17 cellular contexts compared by ENCODE assay signal in the genomic region with DNA sequence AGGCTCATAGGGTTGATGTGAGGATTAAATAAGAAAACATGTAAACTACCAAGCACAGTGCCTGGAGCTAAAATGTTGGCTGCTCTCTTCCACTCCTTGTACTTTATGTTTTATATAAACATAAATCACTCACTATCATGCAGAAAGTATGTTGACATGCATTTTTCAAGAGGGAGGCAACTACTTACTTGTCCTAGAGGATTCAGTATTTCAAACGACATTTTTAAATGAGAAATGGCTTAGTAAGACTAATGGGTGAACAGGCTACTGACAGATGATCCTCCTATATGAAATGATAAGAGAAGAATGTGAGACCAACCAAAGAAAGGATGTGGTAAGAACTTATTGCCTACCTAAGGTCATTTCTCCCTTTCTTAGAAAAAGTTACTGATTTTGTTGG. TPM values are rescaled to one million over a fixed set of nuclear protein-coding genes. Genes with fewer than 3 reads are reported as not detected.
A peak's percentile ranks its signal among the peaks of the same experiment; 100 is the strongest.
DNase-seq lines count a peak whose midpoint lies in the region; ATAC-seq and TF ChIP-seq lines count a peak whose summit lies in the region.
"Had no signal": no experiment of that assay in that cellular context is flagged by ENCODE, and none has a peak within 500 bp of the region (broad histone marks: within the 10 kb centered on the region; RNA-seq: fewer than 3 reads in every experiment).

No MANE protein-coding gene starts in this region.

- TF ChIP-seq CTCF in MCF 10A (IDR thresholded peaks at IDR 0.05; ENCODE audit: unreplicated experiment) (no peak), breast epithelium (IDR thresholded peaks at IDR 0.05) (no peak), epithelial cell of esophagus (IDR thresholded peaks at IDR 0.05; ENCODE audit: insufficient read depth, low read depth, low read length, missing control alignments) (no peak)

- H3K36me3 ChIP-seq in breast epithelium: no peaks in the 10 kb centered on the region
- H3K36me3 ChIP-seq in SJSA1: peaks cover 68% of the 10 kb centered on the region
- H3K36me3 ChIP-seq in H7 (replicated peaks; ENCODE audit: control insufficient read depth, insufficient read depth, low read length): peaks cover 4% of the 10 kb centered on the region

- H3K4me3 ChIP-seq in breast epithelium (no peak overlapping the region), SJSA1 (no peak overlapping the region), epithelial cell of esophagus (ENCODE audit: low read length) (no peak overlapping the region), H7 (ENCODE audit: insufficient read depth, low read depth, low read length) (no peak overlapping the region)
- H3K4me3 ChIP-seq: PC-9, stomach had no signal

- H3K4me1 ChIP-seq in breast epithelium: no peaks in the 10 kb centered on the region
- H3K4me1 ChIP-seq in SJSA1 (replicated peaks): peaks cover 8% of the 10 kb centered on the region

- peak overlapping the region; percentile 87 for H3K27ac Mint-ChIP-seq in MCF 10A (ENCODE audit: low read depth, unreplicated experiment)
- H3K27ac Mint-ChIP-seq in T-helper 2 cell treated with Interferon-gamma antibody and Interleukin-4, amounts not matched to agents 5 μg/mL and 100 μg/mL, for 36 hours: no peak overlapping the region

- H3K27me3 ChIP-seq in breast epithelium: no peaks in the 10 kb centered on the region
- H3K27me3 ChIP-seq in SJSA1 (replicated peaks): no peaks in the 10 kb centered on the region
- no peaks in the 10 kb centered on the region for H3K27me3 ChIP-seq in H7 (ENCODE audit: control insufficient read depth, insufficient read depth, low read length)
- H3K27me3 ChIP-seq: stomach had no signal

- H3K4me3 Mint-ChIP-seq in MCF 10A (ENCODE audit: unreplicated experiment): no peak overlapping the region
- no peak overlapping the region for H3K4me3 Mint-ChIP-seq in T-helper 2 cell treated with Interferon-gamma antibody and Interleukin-4, amounts not matched to agents 5 μg/mL and 100 μg/mL, for 36 hours
- H3K4me3 Mint-ChIP-seq: effector memory CD8-positive, alpha-beta T cell had no signal

- CTCF ChIA-PET in MCF 10A (lab: Yijun Ruan, JAX): interaction anchor here (0.6 kb wide), 1 partner anchor 157 kb away, joined by 4 read pairs; no protein-coding TSS in a partner anchor

- BruUV-seq in MCF 10A (replicated peaks; lab: Mats Ljungman, UMichigan): no TSS peak

- DNase-seq in MCF 10A (ENCODE audit: unreplicated experiment): peak; percentile 21
- DNase-seq in breast epithelium (ENCODE audit: low spot score in 2 of 2): no peak
- DNase-seq in SJSA1 (ENCODE audit: low read depth in 1 of 2, low spot score in 2 of 2): no peak
- DNase-seq in epithelial cell of esophagus (ENCODE audit: low read depth): peak; percentile 79
- DNase-seq in T-helper 2 cell treated with Interferon-gamma antibody and Interleukin-4, amounts not matched to agents 5 μg/mL and 100 μg/mL, for 36 hours (ENCODE audit: low spot score): no peak
- no peak for DNase-seq in left ventricle myocardium superior
- DNase-seq in H7: no peak
- DNase-seq: activated CD4-positive, CD25-positive, alpha-beta regulatory T cell treated with anti-CD3 and anti-CD28 coated beads, Interleukin-2, amount 50 U/mL, for 72 hours; activated T-cell treated with anti-CD3 and anti-CD28 coated beads, Interleukin-2, amount 50 U/mL, for 48 hours; DMS153; effector memory CD8-positive, alpha-beta T cell; NCI-H1436; NCI-H510A; PC-9; stimulated activated CD4-positive, alpha-beta T cell treated with anti-CD3 and anti-CD28 coated beads, Interleukin-12 subunit alpha, Interleukin-12 subunit beta, amount 100 ng/mL, for 4 hours; stomach had no signal

- peaks cover 22% of the 10 kb centered on the region for H3K36me3 Mint-ChIP-seq in MCF 10A (ENCODE audit: insufficient read depth, unreplicated experiment)
- peaks cover 20% of the 10 kb centered on the region for H3K36me3 Mint-ChIP-seq in T-helper 2 cell treated with Interferon-gamma antibody and Interleukin-4, amounts not matched to agents 5 μg/mL and 100 μg/mL, for 36 hours (ENCODE audit: low read depth)

- POLR2A ChIA-PET in MCF 10A (lab: Yijun Ruan, JAX): interaction anchor here (0.6 to 7.4 kb wide), 12 partner anchors 13 to 152 kb away, joined by 3 to 96 read pairs (median 4); partner anchors contain the start of genes KATNA1, LATS1, NUP43 and PCMT1

- ATAC-seq in HG03175 (IDR thresholded peaks at IDR 0.05; ENCODE audit: unreplicated experiment): no peak
- ATAC-seq in left ventricle myocardium superior: no peak
- ATAC-seq: effector memory CD8-positive, alpha-beta T cell had no signal

- no peaks in the 10 kb centered on the region for H3K9me3 ChIP-seq in breast epithelium
- H3K9me3 ChIP-seq in SJSA1 (replicated peaks): no peaks in the 10 kb centered on the region
- H3K9me3 ChIP-seq: stomach had no signal

- intact Hi-C loops in MCF 10A (cut with micrococcal nuclease) (no loop called here), breast epithelium (cut with DNase I; ENCODE audit: low total_unique reads) (no loop called here), left ventricle myocardium superior (cut with micrococcal nuclease) (no loop called here)

- no peak overlapping the region for H3K27ac ChIP-seq in breast epithelium
- peak overlapping the region; percentile 13; the same call in 1 of the 2 replicates for H3K27ac ChIP-seq in SJSA1
- H3K27ac ChIP-seq: PC-9, stomach had no signal

- H3K4me1 Mint-ChIP-seq in MCF 10A (ENCODE audit: insufficient read depth, unreplicated experiment): peaks cover 13% of the 10 kb centered on the region
- H3K4me1 Mint-ChIP-seq in T-helper 2 cell treated with Interferon-gamma antibody and Interleukin-4, amounts not matched to agents 5 μg/mL and 100 μg/mL, for 36 hours (ENCODE audit: low read depth): peaks cover 15% of the 10 kb centered on the region

- H3K27me3 Mint-ChIP-seq in MCF 10A (ENCODE audit: insufficient read depth, unreplicated experiment): no peaks in the 10 kb centered on the region
- no peaks in the 10 kb centered on the region for H3K27me3 Mint-ChIP-seq in T-helper 2 cell treated with Interferon-gamma antibody and Interleukin-4, amounts not matched to agents 5 μg/mL and 100 μg/mL, for 36 hours (ENCODE audit: low read depth)
- H3K27me3 Mint-ChIP-seq: effector memory CD8-positive, alpha-beta T cell had no signal

- no peak for TF ChIP-seq POLR2A in breast epithelium (IDR thresholded peaks at IDR 0.05)

- H3K9me3 Mint-ChIP-seq in MCF 10A (ENCODE audit: unreplicated experiment): no peaks in the 10 kb centered on the region
- H3K9me3 Mint-ChIP-seq in T-helper 2 cell treated with Interferon-gamma antibody and Interleukin-4, amounts not matched to agents 5 μg/mL and 100 μg/mL, for 36 hours: no peaks in the 10 kb centered on the region
- H3K9me3 Mint-ChIP-seq: effector memory CD8-positive, alpha-beta T cell had no signal

RNA-seq across cellular contexts. Expression of gene LATS1, which starts 21.0 kb away (rescaled TPM):
- total RNA-seq in MCF 10A (2022) (28.8 and 34.3 TPM in 2 replicates), breast epithelium (10 to 100 TPM; 24.3 to 36.4 (median 30.2) TPM), left ventricle myocardium superior (12.2 TPM)
- 20.9 and 23.8 TPM in 2 replicates for total RNA-seq in SJSA1 (2014; rRNA removed; shearing (Covaris generic))
- 13.5 and 15.2 TPM in 2 replicates for total RNA-seq in H7 (2014; rRNA removed; shearing (Covaris generic))

RNA-seq across cellular contexts. Expression of gene KATNA1, which starts 48.4 kb away (rescaled TPM):
- 23.2 and 25.8 TPM in 2 replicates for total RNA-seq in MCF 10A (2022)
- total RNA-seq in breast epithelium: 10 to 100 TPM; 20.1 to 24.9 (median 21.1) TPM
- 32.6 and 38.2 TPM in 2 replicates for total RNA-seq in SJSA1 (2014; rRNA removed; shearing (Covaris generic))
- total RNA-seq in left ventricle myocardium superior: 9.5 TPM
- 24.9 and 27.2 TPM in 2 replicates for total RNA-seq in H7 (2014; rRNA removed; shearing (Covaris generic))

RNA-seq across cellular contexts. Expression of gene NUP43, which starts 49.4 kb away (rescaled TPM):
- 47.8 and 50.5 TPM in 2 replicates for total RNA-seq in MCF 10A (2022)
- 10 to 100 TPM; 15.5 to 27.8 (median 22.6) TPM for total RNA-seq in breast epithelium
- total RNA-seq in SJSA1 (2014; rRNA removed; shearing (Covaris generic)): 50.8 and 70.9 TPM in 2 replicates
- total RNA-seq in left ventricle myocardium superior: 30.1 TPM
- 64.0 and 70.1 TPM in 2 replicates for total RNA-seq in H7 (2014; rRNA removed; shearing (Covaris generic))

RNA-seq across cellular contexts. Expression of gene PCMT1, which starts 52.6 kb away (rescaled TPM):
- total RNA-seq in MCF 10A (2022) (117 and 121 TPM in 2 replicates), breast epithelium (100 to 1,000 TPM; 111 to 148 (median 121) TPM), left ventricle myocardium superior (171 TPM)
- 90.1 and 199 TPM in 2 replicates for total RNA-seq in SJSA1 (2014; rRNA removed; shearing (Covaris generic))
- 104 and 118 TPM in 2 replicates for total RNA-seq in H7 (2014; rRNA removed; shearing (Covaris generic))

Comparison
In these comparisons a context has a peak if more than half of its experiments do, and no peak if none do; other contexts are left out.
1. DNase-seq: peak in MCF 10A (single experiment) and epithelial cell of esophagus (single experiment); none in breast epithelium (0 of 2), SJSA1 (0 of 2), T-helper 2 cell treated with Interferon-gamma antibody and Interleukin-4, amounts not matched to agents 5 μg/mL and 100 μg/mL, for 36 hours (single experiment), left ventricle myocardium superior (single experiment) and H7 (single experiment).